8 cellular contexts compared by ENCODE assay signal in the genomic region with DNA sequence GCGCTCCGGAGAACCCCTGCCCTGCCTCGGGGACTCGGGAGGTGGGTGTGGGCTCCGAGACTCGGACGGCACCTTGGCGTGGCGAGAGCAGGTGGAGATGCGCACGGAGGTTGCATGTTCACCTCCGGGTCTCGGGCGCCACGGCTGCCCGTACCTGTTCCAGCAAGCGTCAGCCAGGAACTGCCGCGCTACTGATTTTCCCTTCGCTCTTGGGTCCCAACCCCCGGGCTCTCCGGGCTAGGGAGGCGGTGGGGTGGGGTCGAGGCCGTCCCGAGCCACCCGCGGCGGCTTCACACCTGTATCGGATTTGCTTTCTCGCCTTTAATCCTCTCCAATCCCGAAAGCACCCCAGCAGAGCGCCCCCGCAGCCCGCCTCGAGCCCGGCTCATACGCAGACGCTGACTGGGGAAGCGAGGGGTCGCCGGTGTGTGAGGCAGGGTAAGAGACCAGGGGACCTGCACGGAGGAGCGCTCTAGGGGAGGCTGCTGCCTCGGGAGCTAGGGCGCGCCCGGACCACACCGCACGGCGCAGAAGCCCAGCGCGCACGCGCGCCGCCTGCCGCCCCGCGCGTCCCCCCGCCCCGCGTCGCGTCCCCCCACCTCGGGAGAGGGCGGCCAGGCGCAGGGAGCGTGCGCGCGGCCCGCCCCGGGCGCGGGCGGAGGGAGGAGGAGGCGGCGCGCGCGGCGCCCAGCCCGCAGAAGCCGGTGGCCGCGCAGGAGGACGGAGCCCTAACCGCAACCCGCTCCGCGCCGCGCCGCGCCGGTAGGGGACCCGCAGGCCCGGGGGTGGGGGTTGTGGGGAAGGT. TPM values are rescaled to one million over a fixed set of nuclear protein-coding genes. Genes with fewer than 3 reads are reported as not detected.
DNase-seq lines count a peak whose midpoint lies in the region; ATAC-seq and TF ChIP-seq lines count a peak whose summit lies in the region.

A gene with protein sequence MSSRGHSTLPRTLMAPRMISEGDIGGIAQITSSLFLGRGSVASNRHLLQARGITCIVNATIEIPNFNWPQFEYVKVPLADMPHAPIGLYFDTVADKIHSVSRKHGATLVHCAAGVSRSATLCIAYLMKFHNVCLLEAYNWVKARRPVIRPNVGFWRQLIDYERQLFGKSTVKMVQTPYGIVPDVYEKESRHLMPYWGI (plus strand): TSS at position 695 of the 805 bp plus-strand sequence. CDS start 22,382 bp downstream, outside the sequence.

- under 1% methylated on average over 100 of the region's 100 CpGs for WGBS in liver

- TF ChIP-seq CTCF in AG09309 (IDR thresholded peaks at IDR 0.05; ENCODE audit: control insufficient read depth, insufficient read depth, low read depth, low read length, missing control alignments) (peak; percentile 10), liver (IDR thresholded peaks at IDR 0.05; ENCODE audit: low read depth, low read length, missing input control) (no peak)

- no peaks in the 10 kb centered on the region for H3K36me3 ChIP-seq in liver (ENCODE audit: control insufficient read depth in 4 of 4, insufficient read depth in 3 of 4, low read depth in 1 of 4, low read length in 3 of 4)

- H3K9ac ChIP-seq in liver (ENCODE audit: low read depth in 1 of 2, low read length in 2 of 2), result peak within 1 kb of the TSS; percentile 75 to 78

- no peak for DNase-seq in AG09309 (ENCODE audit: low read depth)
- DNase-seq in NCI-H460 (ENCODE audit: extremely low read depth, low read depth), result peak; percentile 83
- peak; percentile 69 to 76 for DNase-seq in activated CD4-positive, alpha-beta T cell treated with anti-CD3 and anti-CD28 coated beads, Interleukin-2, amount 50 U/mL, for 4 hours
- DNase-seq in dermis blood vessel endothelial cell, result peak; percentile 88
- DNase-seq in stimulated activated CD4-positive, alpha-beta T cell treated with anti-CD3 and anti-CD28 coated beads, Interleukin-4, amount 100 ng/mL, for 1 hour, result peak; percentile 82

- H3K27ac ChIP-seq in liver (ENCODE audit: low read depth in 1 of 2, low read length in 2 of 2), result peak within 1 kb of the TSS; percentile 82 to 93

- H3K4me1 ChIP-seq in liver (ENCODE audit: control insufficient read depth in 4 of 4, insufficient read depth in 4 of 4, low read length in 3 of 4), result peaks cover 0 to 45% (median 37%) of the 10 kb centered on the region in 4 donors

- no peaks in the 10 kb centered on the region for H3K9me3 ChIP-seq in liver (ENCODE audit: control insufficient read depth in 4 of 4, low read length in 3 of 4)

- no peaks in the 10 kb centered on the region for H3K27me3 ChIP-seq in liver (ENCODE audit: control insufficient read depth in 4 of 4, insufficient read depth in 4 of 4, low read length in 3 of 4)

- ATAC-seq in GM18870 (IDR thresholded peaks at IDR 0.05; ENCODE audit: unreplicated experiment), result peak; percentile 39
- ATAC-seq in HG03139 (IDR thresholded peaks at IDR 0.05; ENCODE audit: unreplicated experiment), result peak; percentile 45

- no peak for TF ChIP-seq RAD21 in liver (IDR thresholded peaks at IDR 0.05)

- H3K4me3 ChIP-seq in AG09309 (ENCODE audit: control insufficient read depth, low read depth, low read length), result peak within 1 kb of the TSS; percentile 98
- H3K4me3 ChIP-seq in liver (ENCODE audit: low read depth in 1 of 3, low read length in 3 of 3), result peak within 1 kb of the TSS; percentile 83 to 90 (median 87)

TF ChIP-seq in liver, 16 proteins besides CTCF, POLR2A, EP300 and RAD21:
- no peak for TF ChIP-seq SP1 (IDR thresholded peaks at IDR 0.05)
- TF ChIP-seq, protein P1, sequence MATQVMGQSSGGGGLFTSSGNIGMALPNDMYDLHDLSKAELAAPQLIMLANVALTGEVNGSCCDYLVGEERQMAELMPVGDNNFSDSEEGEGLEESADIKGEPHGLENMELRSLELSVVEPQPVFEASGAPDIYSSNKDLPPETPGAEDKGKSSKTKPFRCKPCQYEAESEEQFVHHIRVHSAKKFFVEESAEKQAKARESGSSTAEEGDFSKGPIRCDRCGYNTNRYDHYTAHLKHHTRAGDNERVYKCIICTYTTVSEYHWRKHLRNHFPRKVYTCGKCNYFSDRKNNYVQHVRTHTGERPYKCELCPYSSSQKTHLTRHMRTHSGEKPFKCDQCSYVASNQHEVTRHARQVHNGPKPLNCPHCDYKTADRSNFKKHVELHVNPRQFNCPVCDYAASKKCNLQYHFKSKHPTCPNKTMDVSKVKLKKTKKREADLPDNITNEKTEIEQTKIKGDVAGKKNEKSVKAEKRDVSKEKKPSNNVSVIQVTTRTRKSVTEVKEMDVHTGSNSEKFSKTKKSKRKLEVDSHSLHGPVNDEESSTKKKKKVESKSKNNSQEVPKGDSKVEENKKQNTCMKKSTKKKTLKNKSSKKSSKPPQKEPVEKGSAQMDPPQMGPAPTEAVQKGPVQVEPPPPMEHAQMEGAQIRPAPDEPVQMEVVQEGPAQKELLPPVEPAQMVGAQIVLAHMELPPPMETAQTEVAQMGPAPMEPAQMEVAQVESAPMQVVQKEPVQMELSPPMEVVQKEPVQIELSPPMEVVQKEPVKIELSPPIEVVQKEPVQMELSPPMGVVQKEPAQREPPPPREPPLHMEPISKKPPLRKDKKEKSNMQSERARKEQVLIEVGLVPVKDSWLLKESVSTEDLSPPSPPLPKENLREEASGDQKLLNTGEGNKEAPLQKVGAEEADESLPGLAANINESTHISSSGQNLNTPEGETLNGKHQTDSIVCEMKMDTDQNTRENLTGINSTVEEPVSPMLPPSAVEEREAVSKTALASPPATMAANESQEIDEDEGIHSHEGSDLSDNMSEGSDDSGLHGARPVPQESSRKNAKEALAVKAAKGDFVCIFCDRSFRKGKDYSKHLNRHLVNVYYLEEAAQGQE (IDR thresholded peaks at IDR 0.05), result no peak
- TF ChIP-seq, protein P2, sequence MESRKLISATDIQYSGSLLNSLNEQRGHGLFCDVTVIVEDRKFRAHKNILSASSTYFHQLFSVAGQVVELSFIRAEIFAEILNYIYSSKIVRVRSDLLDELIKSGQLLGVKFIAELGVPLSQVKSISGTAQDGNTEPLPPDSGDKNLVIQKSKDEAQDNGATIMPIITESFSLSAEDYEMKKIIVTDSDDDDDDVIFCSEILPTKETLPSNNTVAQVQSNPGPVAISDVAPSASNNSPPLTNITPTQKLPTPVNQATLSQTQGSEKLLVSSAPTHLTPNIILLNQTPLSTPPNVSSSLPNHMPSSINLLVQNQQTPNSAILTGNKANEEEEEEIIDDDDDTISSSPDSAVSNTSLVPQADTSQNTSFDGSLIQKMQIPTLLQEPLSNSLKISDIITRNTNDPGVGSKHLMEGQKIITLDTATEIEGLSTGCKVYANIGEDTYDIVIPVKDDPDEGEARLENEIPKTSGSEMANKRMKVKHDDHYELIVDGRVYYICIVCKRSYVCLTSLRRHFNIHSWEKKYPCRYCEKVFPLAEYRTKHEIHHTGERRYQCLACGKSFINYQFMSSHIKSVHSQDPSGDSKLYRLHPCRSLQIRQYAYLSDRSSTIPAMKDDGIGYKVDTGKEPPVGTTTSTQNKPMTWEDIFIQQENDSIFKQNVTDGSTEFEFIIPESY (IDR thresholded peaks at IDR 0.05), result no peak
- no peak for TF ChIP-seq FOXA2 (IDR thresholded peaks at IDR 0.05)
- no peak for TF ChIP-seq TAF1 (conservative IDR thresholded peaks at IDR 0.05)
- no peak for TF ChIP-seq YY1 (IDR thresholded peaks at IDR 0.05)
- TF ChIP-seq EGR1 (IDR thresholded peaks at IDR 0.05; ENCODE audit: low read depth in 2 of 2), result no peak
- TF ChIP-seq HNF4G (IDR thresholded peaks at IDR 0.05), result no peak
TF ChIP-seq in liver: peak in this region for 0.

RNA-seq across cellular contexts. Expression of the gene that starts here (rescaled TPM):
- 30.2 and 32.4 TPM in 2 replicates for total RNA-seq in NCI-H460 (2014; rRNA removed; shearing (Covaris generic))
- 31.5 and 32.1 TPM in 2 replicates for polyA plus RNA-seq in NCI-H460 (2014; cell fraction: nucleus; rRNA removed)
- total RNA-seq in dermis blood vessel endothelial cell, result 31.1 and 34.4 TPM in 2 replicates
- total RNA-seq in liver, result 10 to 100 TPM in 1 of 2 donors, 1 to 10 TPM in 1; 6.3 to 13.5 TPM
- polyA plus RNA-seq in liver, result 10 to 100 TPM; 14.1 to 15.7 TPM
